Comparison of ENCODE assay signal across 16 cellular contexts in genomic region chr16:76947694-76948093, GRCh38.
"Had no signal": no experiment of that assay in that cellular context is flagged by ENCODE, and none has a peak within 500 bp of the region (broad histone marks: within the 10 kb centered on the region; RNA-seq: fewer than 3 reads in every experiment).

No MANE protein-coding gene starts in this region.

- H3K27ac ChIP-seq: neutrophil, suprapubic skin, upper lobe of right lung, VCaP had no signal

- H3K27me3 ChIP-seq: neutrophil, suprapubic skin, upper lobe of right lung had no signal

- H3K36me3 Mint-ChIP-seq: activated naive CD4-positive, alpha-beta T cell treated with anti-CD3 and anti-CD28 coated beads, Interleukin-2, amount 10 ng/mL, durations not matched to agents 7 days and 5 days; naive thymus-derived CD4-positive, alpha-beta T cell had no signal

- H3K36me3 ChIP-seq: neutrophil, suprapubic skin, upper lobe of right lung had no signal

- H3K9me3 ChIP-seq: neutrophil, suprapubic skin, upper lobe of right lung had no signal

- H3K4me3 Mint-ChIP-seq: activated naive CD4-positive, alpha-beta T cell treated with anti-CD3 and anti-CD28 coated beads, Interleukin-2, amount 10 ng/mL, durations not matched to agents 7 days and 5 days; activated T-helper 17 cell treated with anti-CD3 and anti-CD28 coated beads, Interleukin-2, amount 50 U/mL, for 72 hours; naive thymus-derived CD4-positive, alpha-beta T cell had no signal

- DNase-seq: activated CD4-positive, alpha-beta T cell treated with anti-CD3 and anti-CD28 coated beads for 4 hours; activated naive CD4-positive, alpha-beta T cell treated with anti-CD3 and anti-CD28 coated beads, Interleukin-2, amount 10 ng/mL, durations not matched to agents 7 days and 5 days; cerebellar nuclear complex; dermis blood vessel endothelial cell; left cardiac atrium; naive thymus-derived CD4-positive, alpha-beta T cell; posterior cingulate gyrus; right cardiac atrium; stimulated activated CD4-positive, alpha-beta T cell treated with anti-CD3 and anti-CD28 coated beads, Interleukin-2, amount 100 ng/mL, for 24 hours; stimulated activated naive CD4-positive, alpha-beta T cell treated with Interleukin-2 at 50 U/mL for 16 hours; upper lobe of right lung had no signal

- H3K4me3 ChIP-seq: lung, suprapubic skin, upper lobe of right lung had no signal

- ATAC-seq: activated T-helper 17 cell treated with anti-CD3 and anti-CD28 coated beads, Interleukin-2, amount 50 U/mL, for 72 hours; naive thymus-derived CD4-positive, alpha-beta T cell; upper lobe of right lung had no signal

- H3K27me3 Mint-ChIP-seq: activated naive CD4-positive, alpha-beta T cell treated with anti-CD3 and anti-CD28 coated beads, Interleukin-2, amount 10 ng/mL, durations not matched to agents 7 days and 5 days; activated T-helper 17 cell treated with anti-CD3 and anti-CD28 coated beads, Interleukin-2, amount 50 U/mL, for 72 hours had no signal

- H3K4me1 Mint-ChIP-seq: activated naive CD4-positive, alpha-beta T cell treated with anti-CD3 and anti-CD28 coated beads, Interleukin-2, amount 10 ng/mL, durations not matched to agents 7 days and 5 days; activated T-helper 17 cell treated with anti-CD3 and anti-CD28 coated beads, Interleukin-2, amount 50 U/mL, for 72 hours; naive thymus-derived CD4-positive, alpha-beta T cell had no signal

- H3K4me1 ChIP-seq: suprapubic skin, upper lobe of right lung had no signal

- H3K27ac Mint-ChIP-seq: activated naive CD4-positive, alpha-beta T cell treated with anti-CD3 and anti-CD28 coated beads, Interleukin-2, amount 10 ng/mL, durations not matched to agents 7 days and 5 days; activated T-helper 17 cell treated with anti-CD3 and anti-CD28 coated beads, Interleukin-2, amount 50 U/mL, for 72 hours; naive thymus-derived CD4-positive, alpha-beta T cell had no signal
